In genomic region chr14:100105357-100106169, GRCh38 we compare ENCODE assay signal across 10 cellular contexts. TPM values are rescaled to one million over a fixed set of nuclear protein-coding genes. Genes with fewer than 3 reads are reported as not detected.
DNase-seq lines count a peak whose midpoint lies in the region; ATAC-seq and TF ChIP-seq lines count a peak whose summit lies in the region.
"Had no signal": no experiment of that assay in that cellular context is flagged by ENCODE, and none has a peak within 500 bp of the region (broad histone marks: within the 10 kb centered on the region; RNA-seq: fewer than 3 reads in every experiment).

No MANE protein-coding gene starts in this region.

- DNase-seq in breast epithelium (ENCODE audit: low spot score in 2 of 2) (peak in 1 of 2 donors; percentile 15), MCF 10A (ENCODE audit: unreplicated experiment) (no peak), left ventricle myocardium inferior (no peak), upper lobe of left lung (peak in 1 of 2 donors; percentile 36), hepatic stellate cell (ENCODE audit: low spot score) (no peak)
- DNase-seq in activated CD8-positive, alpha-beta T cell treated with anti-CD3 and anti-CD28 coated beads for 36 hours, result peak; percentile 54
- DNase-seq: NCI-H1436, occipital lobe had no signal

- intact Hi-C loops in breast epithelium (cut with DNase I; ENCODE audit: low total_unique reads), result loop anchor here (5.0 kb wide), 1 partner anchor 123 kb away; no protein-coding TSS in a partner anchor
- intact Hi-C loops in MCF 10A (cut with micrococcal nuclease), result no loop called here
- intact Hi-C loops in activated CD8-positive, alpha-beta T cell treated with anti-CD3 and anti-CD28 coated beads for 36 hours (cut with micrococcal nuclease), result loop anchor here (2.0 to 5.0 kb wide), 2 partner anchors 27 to 38 kb away; partner anchors contain the start of gene EVL
- intact Hi-C loops in left ventricle myocardium inferior (cut with micrococcal nuclease), result loop anchor here (5.0 kb wide), 1 partner anchor 123 kb away; no protein-coding TSS in a partner anchor

- H3K36me3 Mint-ChIP-seq in MCF 10A (ENCODE audit: insufficient read depth, unreplicated experiment), result no peaks in the 10 kb centered on the region
- peaks cover 86% of the 10 kb centered on the region for H3K36me3 Mint-ChIP-seq in activated CD8-positive, alpha-beta T cell treated with anti-CD3 and anti-CD28 coated beads for 36 hours (ENCODE audit: low read depth)

- CTCF ChIA-PET in MCF 10A (lab: Yijun Ruan, JAX), result interaction anchor here (0.6 to 10.9 kb wide), 7 partner anchors 22 to 469 kb away, joined by 3 to 188 read pairs (median 4); no protein-coding TSS in a partner anchor
- CTCF ChIA-PET in activated CD8-positive, alpha-beta T cell treated with anti-CD3 and anti-CD28 coated beads for 36 hours (lab: Charles Lee), result interaction anchor here (1.0 to 29.8 kb wide), 7 partner anchors 12 to 124 kb away, joined by 3 to 913 read pairs (median 5); partner anchors contain the start of gene EVL

- H3K9me3 Mint-ChIP-seq in MCF 10A (ENCODE audit: unreplicated experiment), result no peaks in the 10 kb centered on the region
- no peaks in the 10 kb centered on the region for H3K9me3 Mint-ChIP-seq in activated CD8-positive, alpha-beta T cell treated with anti-CD3 and anti-CD28 coated beads for 36 hours

- POLR2A ChIA-PET in MCF 10A (lab: Yijun Ruan, JAX), result interaction anchor here (0.8 to 1.9 kb wide), 4 partner anchors 9 to 75 kb away, joined by 3 to 6 read pairs (median 6); no protein-coding TSS in a partner anchor
- POLR2A ChIA-PET in activated CD8-positive, alpha-beta T cell treated with anti-CD3 and anti-CD28 coated beads for 36 hours (lab: Charles Lee), result interaction anchor here (0.9 to 27.2 kb wide), 8 partner anchors 9 to 132 kb away, joined by 3 to 840 read pairs (median 4); partner anchors contain the start of gene EVL

- TF ChIP-seq CTCF in breast epithelium (IDR thresholded peaks at IDR 0.05) (no peak), MCF 10A (IDR thresholded peaks at IDR 0.05; ENCODE audit: unreplicated experiment) (no peak), left ventricle myocardium inferior (IDR thresholded peaks at IDR 0.05; ENCODE audit: borderline replicate concordance) (no peak), upper lobe of left lung (IDR thresholded peaks at IDR 0.05) (no peak)
- TF ChIP-seq CTCF in activated CD8-positive, alpha-beta T cell treated with anti-CD3 and anti-CD28 coated beads for 36 hours (IDR thresholded peaks at IDR 0.05), result no peak

- no peak for TF ChIP-seq POLR2A in breast epithelium (IDR thresholded peaks at IDR 0.05)
- TF ChIP-seq POLR2A in upper lobe of left lung (IDR thresholded peaks at IDR 0.05), result no peak

- H3K4me3 Mint-ChIP-seq in MCF 10A (ENCODE audit: unreplicated experiment), result no peak overlapping the region
- peak overlapping the region; percentile 64 for H3K4me3 Mint-ChIP-seq in activated CD8-positive, alpha-beta T cell treated with anti-CD3 and anti-CD28 coated beads for 36 hours

- H3K27me3 Mint-ChIP-seq in MCF 10A (ENCODE audit: insufficient read depth, unreplicated experiment), result no peaks in the 10 kb centered on the region
- H3K27me3 Mint-ChIP-seq in activated CD8-positive, alpha-beta T cell treated with anti-CD3 and anti-CD28 coated beads for 36 hours, result no peaks in the 10 kb centered on the region

- H3K36me3 ChIP-seq in breast epithelium (no peaks in the 10 kb centered on the region), left ventricle myocardium inferior (no peaks in the 10 kb centered on the region), upper lobe of left lung (no peaks in the 10 kb centered on the region)

- H3K4me1 ChIP-seq in breast epithelium, result peaks cover 0 to 35% of the 10 kb centered on the region in 2 donors
- peaks cover 70% of the 10 kb centered on the region for H3K4me1 ChIP-seq in left ventricle myocardium inferior
- peaks cover 51 to 67% (median 54%) of the 10 kb centered on the region in 4 donors for H3K4me1 ChIP-seq in upper lobe of left lung

- WGBS in upper lobe of left lung, 2 donors, result 74 to 83% methylated on average over 16 of the region's 16 CpGs

- peak; percentile 8 for ATAC-seq in activated CD8-positive, alpha-beta T cell treated with anti-CD3 and anti-CD28 coated beads for 36 hours
- ATAC-seq in upper lobe of left lung (ENCODE audit: low FRiP score in 2 of 2) (no peak), HG02938 (IDR thresholded peaks at IDR 0.05; ENCODE audit: unreplicated experiment) (no peak), HG03159 (IDR thresholded peaks at IDR 0.05; ENCODE audit: unreplicated experiment) (no peak)

- no peak for TF ChIP-seq EP300 in upper lobe of left lung (IDR thresholded peaks at IDR 0.05)

- H3K4me3 ChIP-seq in breast epithelium (no peak overlapping the region), left ventricle myocardium inferior (no peak overlapping the region), upper lobe of left lung (no peak overlapping the region)

- BruUV-seq in MCF 10A (replicated peaks; lab: Mats Ljungman, UMichigan), result no TSS peak

- H3K9me3 ChIP-seq in breast epithelium, result no peaks in the 10 kb centered on the region
- no peaks in the 10 kb centered on the region for H3K9me3 ChIP-seq in left ventricle myocardium inferior (replicated peaks)
- H3K9me3 ChIP-seq in upper lobe of left lung, result no peaks in the 10 kb centered on the region

- H3K4me1 Mint-ChIP-seq in MCF 10A (ENCODE audit: insufficient read depth, unreplicated experiment), result peaks cover 44% of the 10 kb centered on the region
- peaks cover 91% of the 10 kb centered on the region for H3K4me1 Mint-ChIP-seq in activated CD8-positive, alpha-beta T cell treated with anti-CD3 and anti-CD28 coated beads for 36 hours (ENCODE audit: low read depth)

- H3K27me3 ChIP-seq in breast epithelium (no peaks in the 10 kb centered on the region), left ventricle myocardium inferior (ENCODE audit: low read depth) (no peaks in the 10 kb centered on the region), upper lobe of left lung (no peaks in the 10 kb centered on the region)

- H3K27ac ChIP-seq in breast epithelium (peak overlapping the region; percentile 50 to 72), left ventricle myocardium inferior (replicated peaks) (peak overlapping the region; percentile 78), upper lobe of left lung (peak overlapping the region in 3 of 4 donors; percentile 3 to 45 (median 20))

- no peak overlapping the region for H3K27ac Mint-ChIP-seq in MCF 10A (ENCODE audit: low read depth, unreplicated experiment)
- H3K27ac Mint-ChIP-seq in activated CD8-positive, alpha-beta T cell treated with anti-CD3 and anti-CD28 coated beads for 36 hours, result peak overlapping the region; percentile 96

RNA-seq across cellular contexts. Expression of gene EVL, which starts 40.3 kb away (rescaled TPM):
- total RNA-seq in breast epithelium, result 100 to 1,000 TPM in 2 of 3 donors, 10 to 100 TPM in 1; 50.7 to 116 (median 107) TPM
- total RNA-seq in MCF 10A (2022), result 52.5 and 55.4 TPM in 2 replicates
- 100 to 1,000 TPM; 340 to 351 TPM for total RNA-seq in activated CD8-positive, alpha-beta T cell treated with anti-CD3 and anti-CD28 coated beads for 36 hours
- total RNA-seq in left ventricle myocardium inferior, result 39.7 TPM
- 100 to 1,000 TPM in 5 of 6 donors, 10 to 100 TPM in 1; 69.6 to 222 (median 140) TPM for total RNA-seq in upper lobe of left lung

RNA-seq across cellular contexts. Expression of gene DEGS2, which starts 53.9 kb away (rescaled TPM):
- total RNA-seq in breast epithelium (10 to 100 TPM in 2 of 3 donors, 1 to 10 TPM in 1; 1.1 to 12.0 (median 10.2) TPM), MCF 10A (2022) (0.07 and 0.39 TPM in 2 replicates), left ventricle myocardium inferior (not detected), upper lobe of left lung (10 to 100 TPM in 1 of 6 donors, 1 to 10 TPM in 5; 2.0 to 19.9 (median 5.4) TPM)
- total RNA-seq in activated CD8-positive, alpha-beta T cell treated with anti-CD3 and anti-CD28 coated beads for 36 hours, result 1 to 10 TPM; 2.6 to 3.1 TPM

Comparison
In these comparisons a context has a peak if more than half of its experiments do, and no peak if none do; other contexts are left out.
1. H3K27ac ChIP-seq: peak in every context shown above with its lines; median percentile 78 in left ventricle myocardium inferior; 61 in breast epithelium; 20 in upper lobe of left lung.